Comparison of ENCODE assay signal across 8 cellular contexts in the genomic region with DNA sequence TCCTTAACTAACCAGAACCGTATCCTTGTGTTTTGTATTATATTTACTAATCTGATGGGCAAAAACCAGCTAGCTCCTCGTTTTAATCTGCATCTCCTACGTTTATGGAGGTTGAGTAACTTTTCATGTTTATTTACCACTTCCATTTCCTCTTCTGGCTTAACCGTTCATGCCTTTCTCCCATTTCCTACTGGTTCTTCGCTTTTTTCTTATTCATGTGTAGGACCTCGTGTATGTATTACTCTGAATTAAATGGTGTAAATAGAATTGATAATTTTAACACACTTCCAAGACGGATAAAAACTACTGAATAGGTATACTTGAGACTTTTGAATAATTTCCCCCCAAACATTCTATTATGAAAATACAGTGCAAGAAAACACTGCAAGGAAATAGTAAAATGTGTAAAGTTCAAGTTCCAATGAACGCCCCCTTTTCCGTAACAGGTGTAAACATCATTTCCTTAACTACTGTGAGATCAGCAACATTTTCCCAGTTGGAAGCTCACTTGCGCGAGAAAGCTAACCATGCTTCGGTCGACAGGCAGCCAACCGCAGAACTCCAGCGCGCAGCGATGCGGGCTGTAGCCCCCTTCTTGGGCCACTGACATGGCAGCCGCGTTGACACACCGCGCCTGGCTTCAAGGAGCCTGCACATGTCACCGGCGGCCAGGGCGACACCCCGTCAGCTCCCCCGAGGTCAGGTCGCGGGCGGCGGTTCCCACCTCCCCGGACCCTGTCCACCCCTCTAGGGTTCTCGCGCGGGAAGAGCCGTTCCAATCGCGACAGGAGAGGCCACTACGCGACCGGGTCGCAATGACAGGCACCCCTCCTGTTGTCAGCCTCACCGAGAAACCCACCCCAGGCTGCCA. TPM values are rescaled to one million over a fixed set of nuclear protein-coding genes. Genes with fewer than 3 reads are reported as not detected.
A peak's percentile ranks its signal among the peaks of the same experiment; 100 is the strongest.
DNase-seq lines count a peak whose midpoint lies in the region; ATAC-seq and TF ChIP-seq lines count a peak whose summit lies in the region.

No MANE protein-coding gene starts in this region.

- DNase-seq in NK-92 treated with Interleukin-12 subunit alpha and Interleukin-12 subunit beta, amount 100 ng/mL, for 24 hours (lab: John Stamatoyannopoulos, UW), result peak; percentile 49
- DNase-seq in NK-92 (lab: John Stamatoyannopoulos, UW; ENCODE audit: unreplicated experiment), result no peak
- peak; percentile 80 for DNase-seq in OCI-M1 (lab: John Stamatoyannopoulos, UW)
- peak; percentile 47 for DNase-seq in activated naive CD4-positive, alpha-beta T cell treated with anti-CD3 and anti-CD28 coated beads for 36 hours
- DNase-seq in glutamatergic neuron, result peak; percentile 72
- no peak for DNase-seq in ovary
- peak; percentile 74 to 80 for DNase-seq in aorta

- H3K27me3 ChIP-seq in ovary (no peaks in the 10 kb centered on the region), aorta (ENCODE audit: control insufficient read depth in 1 of 2, insufficient read depth in 2 of 2, low read length in 1 of 2) (no peaks in the 10 kb centered on the region)

- H3K4me1 Mint-ChIP-seq in activated naive CD4-positive, alpha-beta T cell treated with anti-CD3 and anti-CD28 coated beads for 36 hours (ENCODE audit: low read depth), result peaks cover 40% of the 10 kb centered on the region
- peaks cover 6% of the 10 kb centered on the region for H3K4me1 Mint-ChIP-seq in glutamatergic neuron (ENCODE audit: low read depth, unreplicated experiment)

- CTCF ChIA-PET in activated naive CD4-positive, alpha-beta T cell treated with anti-CD3 and anti-CD28 coated beads for 36 hours (lab: Charles Lee), result interaction anchor here (0.5 to 1.9 kb wide), 2 partner anchors 292 to 570 kb away, joined by 3 to 4 read pairs; no protein-coding TSS in a partner anchor

- H3K9me3 Mint-ChIP-seq in activated naive CD4-positive, alpha-beta T cell treated with anti-CD3 and anti-CD28 coated beads for 36 hours, result no peaks in the 10 kb centered on the region
- H3K9me3 Mint-ChIP-seq in glutamatergic neuron (ENCODE audit: unreplicated experiment), result no peaks in the 10 kb centered on the region

- no peak for TF ChIP-seq POLR2A in ovary (IDR thresholded peaks at IDR 0.05)

- H3K27ac ChIP-seq in ovary (peak overlapping the region; percentile 83 to 91), aorta (ENCODE audit: low read depth in 1 of 2, low read length in 2 of 2) (peak overlapping the region in 1 of 2 donors; percentile 85)

- H3K9me3 ChIP-seq in ovary (no peaks in the 10 kb centered on the region), aorta (ENCODE audit: control insufficient read depth, low read length) (no peaks in the 10 kb centered on the region)

- no peak for TF ChIP-seq EP300 in ovary (IDR thresholded peaks at IDR 0.05)

- H3K27ac Mint-ChIP-seq in activated naive CD4-positive, alpha-beta T cell treated with anti-CD3 and anti-CD28 coated beads for 36 hours, result peak overlapping the region; percentile 88
- peak overlapping the region; percentile 60 for H3K27ac Mint-ChIP-seq in glutamatergic neuron (ENCODE audit: unreplicated experiment)

- peaks cover 3% of the 10 kb centered on the region for H3K36me3 Mint-ChIP-seq in activated naive CD4-positive, alpha-beta T cell treated with anti-CD3 and anti-CD28 coated beads for 36 hours (ENCODE audit: low read depth)
- no peaks in the 10 kb centered on the region for H3K36me3 Mint-ChIP-seq in glutamatergic neuron (ENCODE audit: unreplicated experiment)

- H3K4me1 ChIP-seq in ovary (ENCODE audit: insufficient read depth) (peaks cover 3% of the 10 kb centered on the region), aorta (ENCODE audit: control insufficient read depth in 1 of 2, insufficient read depth in 2 of 2, low read length in 2 of 2) (peaks cover 0 to 1% of the 10 kb centered on the region in 2 donors)

- H3K36me3 ChIP-seq in ovary (no peaks in the 10 kb centered on the region), aorta (ENCODE audit: control insufficient read depth in 1 of 2, insufficient read depth in 2 of 2, low read length in 1 of 2) (no peaks in the 10 kb centered on the region)

- TF ChIP-seq CTCF in glutamatergic neuron (IDR thresholded peaks at IDR 0.05; ENCODE audit: partially characterized antibody, unreplicated experiment) (no peak), ovary (IDR thresholded peaks at IDR 0.05) (no peak)

- WGBS in ovary, 3 donors, result 2 to 3% (median 2%) methylated on average over 34 to 43 of the region's 43 CpGs
- 1 to 2% methylated on average over 43 of the region's 43 CpGs for WGBS in aorta, 2 donors

- H3K4me3 Mint-ChIP-seq in activated naive CD4-positive, alpha-beta T cell treated with anti-CD3 and anti-CD28 coated beads for 36 hours, result peak overlapping the region; percentile 88
- peak overlapping the region; percentile 97 for H3K4me3 Mint-ChIP-seq in glutamatergic neuron (ENCODE audit: unreplicated experiment)

- H3K27me3 Mint-ChIP-seq in activated naive CD4-positive, alpha-beta T cell treated with anti-CD3 and anti-CD28 coated beads for 36 hours (ENCODE audit: low read depth), result no peaks in the 10 kb centered on the region
- H3K27me3 Mint-ChIP-seq in glutamatergic neuron (ENCODE audit: unreplicated experiment), result peaks cover 4% of the 10 kb centered on the region

- peak; percentile 12 for ATAC-seq in HG03097 (IDR thresholded peaks at IDR 0.05; ENCODE audit: low FRiP score, unreplicated experiment)
- ATAC-seq in aorta (ENCODE audit: low FRiP score), result peak; percentile 27

- intact Hi-C loops in activated naive CD4-positive, alpha-beta T cell treated with anti-CD3 and anti-CD28 coated beads for 36 hours (cut with micrococcal nuclease), result loop anchor here (1.0 to 10.0 kb wide), 11 partner anchors 11 to 1621 kb away; a partner anchor contains a TSS
- intact Hi-C loops in ovary (cut with DNase I), result loop anchor here in 1 of 4 donors (10.0 kb wide), 1 partner anchor 561 kb away; a partner anchor contains a TSS
- intact Hi-C loops in aorta (cut with DNase I), result loop anchor here (2.0 to 5.0 kb wide), 3 partner anchors 39 to 403 kb away; a partner anchor contains a TSS

- peak overlapping the region; percentile 95 for H3K4me3 ChIP-seq in ovary
- peak overlapping the region; percentile 78 to 91 for H3K4me3 ChIP-seq in aorta (ENCODE audit: low read length in 2 of 2)

RNA-seq across cellular contexts. Expression of a gene that starts 0.8 kb away (rescaled TPM):
- 10 to 100 TPM in 1 of 2 experiments, 1 to 10 TPM in 1; 9.9 to 10.5 TPM for total RNA-seq in activated naive CD4-positive, alpha-beta T cell treated with anti-CD3 and anti-CD28 coated beads for 36 hours
- total RNA-seq in glutamatergic neuron (ENCODE audit: unreplicated experiment) (23.6 TPM), ovary (10 to 100 TPM; 15.5 to 22.7 (median 20.9) TPM), aorta (10 to 100 TPM; 39.8 to 54.8 TPM)
- polyA plus RNA-seq in ovary (10 to 100 TPM in 1 of 2 donors, 1 to 10 TPM in 1; 7.1 to 12.0 TPM), aorta (10 to 100 TPM in 1 of 2 donors, 1 to 10 TPM in 1; 5.5 to 15.4 TPM)

Comparison
In these comparisons a context has a peak if more than half of its experiments do, and no peak if none do; other contexts are left out.
1. DNase-seq: peak in NK-92 treated with Interleukin-12 subunit alpha and Interleukin-12 subunit beta, amount 100 ng/mL, for 24 hours (single experiment), OCI-M1 (single experiment), activated naive CD4-positive, alpha-beta T cell treated with anti-CD3 and anti-CD28 coated beads for 36 hours (single experiment), glutamatergic neuron (single experiment) and aorta (2 of 2); none in NK-92 (single experiment) and ovary (0 of 5).